18 cellular contexts compared by ENCODE assay signal in the genomic region with DNA sequence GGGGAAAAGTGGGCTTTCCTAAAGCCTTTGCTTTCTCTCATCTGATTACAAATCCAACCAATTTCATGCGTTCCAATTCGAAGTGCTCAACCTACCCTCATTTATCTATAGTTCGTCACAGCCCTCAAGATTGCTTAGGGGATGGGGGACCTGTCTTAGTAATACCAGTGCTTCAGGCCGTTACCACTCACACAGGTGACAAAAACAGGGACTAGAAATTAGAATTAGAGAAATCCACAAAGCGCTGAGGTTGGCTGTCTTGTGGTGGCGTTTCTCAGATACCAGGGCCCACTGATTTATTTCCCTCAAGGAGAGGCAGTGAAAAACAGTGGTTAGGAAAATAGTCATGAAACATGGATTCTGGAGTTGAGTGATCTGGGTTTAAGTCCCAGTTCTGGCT.
DNase-seq lines count a peak whose midpoint lies in the region; ATAC-seq and TF ChIP-seq lines count a peak whose summit lies in the region.
"Had no signal": no experiment of that assay in that cellular context is flagged by ENCODE, and none has a peak within 500 bp of the region (broad histone marks: within the 10 kb centered on the region; RNA-seq: fewer than 3 reads in every experiment).

No MANE protein-coding gene starts in this region.

- H3K9me3 Mint-ChIP-seq in naive B cell (no peaks in the 10 kb centered on the region), type B pancreatic cell (no peaks in the 10 kb centered on the region), chondrocyte (ENCODE audit: low read depth) (no peaks in the 10 kb centered on the region)
- H3K9me3 Mint-ChIP-seq: CD8-positive, alpha-beta T cell had no signal

- H3K9ac ChIP-seq in BLaER1, result peak overlapping the region; percentile 19; the same call in 1 of the 2 replicates
- peak overlapping the region; percentile 82 for H3K9ac ChIP-seq in KMS-11
- H3K9ac ChIP-seq: GM23248 had no signal

- H3K4me3 Mint-ChIP-seq in naive B cell, result peak overlapping the region in 5 of 8 donors; percentile 58 to 85 (median 78)
- no peak overlapping the region for H3K4me3 Mint-ChIP-seq in type B pancreatic cell
- no peak overlapping the region for H3K4me3 Mint-ChIP-seq in chondrocyte (ENCODE audit: unreplicated experiment)
- H3K4me3 Mint-ChIP-seq: CD8-positive, alpha-beta T cell had no signal

- no peak overlapping the region for H2AFZ ChIP-seq in KMS-11 (ENCODE audit: low read depth)
- H2AFZ ChIP-seq: GM23248 had no signal

- peaks cover 87% of the 10 kb centered on the region for H3K4me1 ChIP-seq in BLaER1
- H3K4me1 ChIP-seq in KMS-11 (ENCODE audit: low read depth, poor library complexity, severe bottlenecking), result peaks cover 98% of the 10 kb centered on the region
- H3K4me1 ChIP-seq in SJCRH30, result peaks cover 24% of the 10 kb centered on the region

- H3K27ac ChIP-seq in BLaER1, result peak overlapping the region; percentile 89
- H3K27ac ChIP-seq in KMS-11, result peak overlapping the region; percentile 98
- H3K27ac ChIP-seq in SJCRH30, result no peak overlapping the region
- H3K27ac ChIP-seq: GM23248, HL-60, SJSA1 had no signal

- H3K36me3 ChIP-seq in BLaER1 (no peaks in the 10 kb centered on the region), KMS-11 (ENCODE audit: insufficient read depth) (no peaks in the 10 kb centered on the region), SJCRH30 (no peaks in the 10 kb centered on the region)
- H3K36me3 ChIP-seq: HAP-1, SJSA1 had no signal

- H3K36me3 Mint-ChIP-seq in naive B cell, result no peaks in the 10 kb centered on the region
- no peaks in the 10 kb centered on the region for H3K36me3 Mint-ChIP-seq in type B pancreatic cell
- H3K36me3 Mint-ChIP-seq in chondrocyte (ENCODE audit: low read depth), result no peaks in the 10 kb centered on the region
- H3K36me3 Mint-ChIP-seq: CD8-positive, alpha-beta T cell had no signal

- peak; percentile 49 for DNase-seq in RPMI8226
- DNase-seq in naive B cell, result no peak
- no peak for DNase-seq in SJCRH30
- DNase-seq in type B pancreatic cell (ENCODE audit: extremely low spot score, unreplicated experiment), result no peak
- no peak for DNase-seq in chondrocyte (ENCODE audit: low spot score)
- DNase-seq: CD8-positive, alpha-beta T cell; GM23248; IMR-90; NCI-H1105; NCI-H2081; NCI-H510A treated with DMSO at 0.1 percent for 48 hours; NCI-H774 had no signal

- H3K27me3 Mint-ChIP-seq in naive B cell (no peaks in the 10 kb centered on the region), type B pancreatic cell (peaks cover 9% of the 10 kb centered on the region), chondrocyte (ENCODE audit: low read depth) (peaks cover 19% of the 10 kb centered on the region)

- ATAC-seq in naive B cell (ENCODE audit: low read depth in 2 of 2) (no peak), GM21390 (IDR thresholded peaks at IDR 0.05; ENCODE audit: unreplicated experiment) (no peak)
- ATAC-seq: CD8-positive, alpha-beta T cell had no signal

- no peaks in the 10 kb centered on the region for H3K79me2 ChIP-seq in KMS-11 (ENCODE audit: insufficient read depth, low read depth)

- TF ChIP-seq CTCF in KMS-11 (conservative IDR thresholded peaks at IDR 0.05; ENCODE audit: low read depth, low read length) (no peak), type B pancreatic cell (conservative IDR thresholded peaks at IDR 0.05) (no peak), chondrocyte (IDR thresholded peaks at IDR 0.05) (no peak)

- H3K4me2 ChIP-seq in BLaER1 (peak overlapping the region; percentile 67), KMS-11 (peak overlapping the region; percentile 79)

- H3K4me3 ChIP-seq in BLaER1 (no peak overlapping the region), KMS-11 (IDR thresholded peaks at IDR 0.05; ENCODE audit: insufficient read depth, low read depth, low read length) (no peak overlapping the region), SJCRH30 (no peak overlapping the region)
- H3K4me3 ChIP-seq: GM23248, HAP-1, SJSA1 had no signal

- H3K27ac Mint-ChIP-seq in naive B cell, result peak overlapping the region; percentile 84 to 99 (median 97)
- no peak overlapping the region for H3K27ac Mint-ChIP-seq in type B pancreatic cell
- H3K27ac Mint-ChIP-seq in chondrocyte (ENCODE audit: unreplicated experiment), result no peak overlapping the region
- H3K27ac Mint-ChIP-seq: CD8-positive, alpha-beta T cell had no signal

- no peaks in the 10 kb centered on the region for H4K20me1 ChIP-seq in BLaER1
- no peaks in the 10 kb centered on the region for H4K20me1 ChIP-seq in KMS-11 (ENCODE audit: insufficient read depth)

- no peaks in the 10 kb centered on the region for H3K9me3 ChIP-seq in BLaER1
- no peaks in the 10 kb centered on the region for H3K9me3 ChIP-seq in SJCRH30 (replicated peaks)
- H3K9me3 ChIP-seq: HAP-1, SJSA1 had no signal

- H3K27me3 ChIP-seq in BLaER1 (no peaks in the 10 kb centered on the region), KMS-11 (ENCODE audit: insufficient read depth, low read depth) (no peaks in the 10 kb centered on the region), SJCRH30 (no peaks in the 10 kb centered on the region)
- H3K27me3 ChIP-seq: SJSA1 had no signal

- H3K4me1 Mint-ChIP-seq in naive B cell, result peaks cover 56 to 72% (median 71%) of the 10 kb centered on the region in 3 donors
- peaks cover 7% of the 10 kb centered on the region for H3K4me1 Mint-ChIP-seq in type B pancreatic cell (ENCODE audit: unreplicated experiment)
- H3K4me1 Mint-ChIP-seq in chondrocyte (ENCODE audit: low read depth), result peaks cover 7% of the 10 kb centered on the region

Comparison
In these comparisons a context has a peak if more than half of its experiments do, and no peak if none do; other contexts are left out.
1. H3K27ac Mint-ChIP-seq: peak in naive B cell (6 of 6); none in type B pancreatic cell (single experiment) and chondrocyte (single experiment).
2. H3K4me3 Mint-ChIP-seq: peak in naive B cell (5 of 8); none in type B pancreatic cell (single experiment) and chondrocyte (single experiment).